Comparison of ENCODE assay signal across 17 cellular contexts in the genomic region with DNA sequence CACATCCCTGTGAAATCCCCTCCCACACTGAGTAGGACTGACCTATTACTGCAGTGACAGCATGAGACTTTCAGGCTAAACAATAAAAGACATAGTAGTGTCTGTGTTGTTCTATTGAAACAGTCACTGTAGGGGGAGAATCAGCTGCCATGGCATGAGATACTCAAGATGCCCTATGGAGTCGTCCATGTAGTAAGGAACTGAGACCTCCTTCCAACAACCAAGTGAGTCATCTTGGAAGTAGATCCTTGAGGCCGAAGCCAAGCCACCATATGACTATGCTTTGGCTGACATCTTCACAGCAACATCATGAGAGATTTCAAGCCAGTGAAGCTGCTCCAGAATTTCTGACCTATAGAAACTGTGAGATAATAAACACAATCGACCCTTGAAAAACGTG. TPM values are rescaled to one million over a fixed set of nuclear protein-coding genes. Genes with fewer than 3 reads are reported as not detected.
DNase-seq lines count a peak whose midpoint lies in the region; ATAC-seq and TF ChIP-seq lines count a peak whose summit lies in the region.
"Had no signal": no experiment of that assay in that cellular context is flagged by ENCODE, and none has a peak within 500 bp of the region (broad histone marks: within the 10 kb centered on the region; RNA-seq: fewer than 3 reads in every experiment).

No MANE protein-coding gene starts in this region.

- H3K4me1 Mint-ChIP-seq in GM23338 = peaks cover 26% of the 10 kb centered on the region
- H3K4me1 Mint-ChIP-seq in activated CD4-positive, alpha-beta memory T cell treated with anti-CD3 and anti-CD28 coated beads for 36 hours (ENCODE audit: low read depth) = peaks cover 5% of the 10 kb centered on the region
- H3K4me1 Mint-ChIP-seq: CD4-positive, CD25-positive, alpha-beta regulatory T cell had no signal

- no peak overlapping the region for H3K4me3 Mint-ChIP-seq in GM23338
- H3K4me3 Mint-ChIP-seq in activated CD4-positive, alpha-beta memory T cell treated with anti-CD3 and anti-CD28 coated beads for 36 hours = no peak overlapping the region
- H3K4me3 Mint-ChIP-seq: CD4-positive, CD25-positive, alpha-beta regulatory T cell had no signal

- H3K4me3 ChIP-seq in fibroblast of pulmonary artery (replicated peaks; ENCODE audit: low read depth, low read length) (no peak overlapping the region), GM23338 (no peak overlapping the region)
- H3K4me3 ChIP-seq: PC-9 had no signal

- ATAC-seq in GM23338 (no peak), GM19328 (IDR thresholded peaks at IDR 0.05; ENCODE audit: unreplicated experiment) (no peak)
- ATAC-seq: Right ventricle myocardium inferior had no signal

- no peak overlapping the region for H3K27ac Mint-ChIP-seq in GM23338
- H3K27ac Mint-ChIP-seq in activated CD4-positive, alpha-beta memory T cell treated with anti-CD3 and anti-CD28 coated beads for 36 hours = no peak overlapping the region
- H3K27ac Mint-ChIP-seq: CD4-positive, CD25-positive, alpha-beta regulatory T cell had no signal

- no peaks in the 10 kb centered on the region for H4K20me1 ChIP-seq in GM23338 (replicated peaks; ENCODE audit: insufficient read depth)

- peaks cover 1% of the 10 kb centered on the region for H3K27me3 Mint-ChIP-seq in GM23338 (ENCODE audit: insufficient read depth, low read depth, poor library complexity)
- H3K27me3 Mint-ChIP-seq in activated CD4-positive, alpha-beta memory T cell treated with anti-CD3 and anti-CD28 coated beads for 36 hours = peaks cover 16% of the 10 kb centered on the region

- TF ChIP-seq CTCF in fibroblast of pulmonary artery (IDR thresholded peaks at IDR 0.05; ENCODE audit: low read length, missing control alignments) (no peak), GM23338 (conservative IDR thresholded peaks at IDR 0.05; ENCODE audit: low read depth in 2 of 2) (no peak)

- H2AFZ ChIP-seq in GM23338 = no peak overlapping the region
- H2AFZ ChIP-seq: PC-9 had no signal

- no peaks in the 10 kb centered on the region for H3K27me3 ChIP-seq in GM23338 (ENCODE audit: insufficient read depth)

- H3F3A ChIP-seq in GM23338 (replicated peaks; ENCODE audit: low read depth) = no peaks in the 10 kb centered on the region

- H3K27ac ChIP-seq in GM23338 (ENCODE audit: low read depth) = no peak overlapping the region
- H3K27ac ChIP-seq: PC-9 had no signal

- H3K4me2 ChIP-seq in GM23338 = no peak overlapping the region
- H3K4me2 ChIP-seq: PC-9 had no signal

- POLR2A ChIA-PET in activated CD4-positive, alpha-beta memory T cell treated with anti-CD3 and anti-CD28 coated beads for 36 hours (lab: Charles Lee) = interaction anchor here (0.5 kb wide), 1 partner anchor 491 kb away, joined by 4 read pairs; no protein-coding TSS in a partner anchor

- DNase-seq in AG08395 (ENCODE audit: low spot score) (peak; percentile 29), HT1080 (ENCODE audit: low read depth) (peak; percentile 26), amniotic epithelial cell (ENCODE audit: low read depth) (peak; percentile 12), fibroblast of pulmonary artery (ENCODE audit: low read depth) (peak; percentile 62), GM23338 (ENCODE audit: low spot score) (no peak), HPDE6-E6E7 (ENCODE audit: extremely low spot score) (no peak)
- no peak for DNase-seq in activated CD4-positive, alpha-beta memory T cell treated with anti-CD3 and anti-CD28 coated beads for 36 hours
- DNase-seq: 8988T; CD4-positive, CD25-positive, alpha-beta regulatory T cell; DMS79 treated with DMSO at 0.1 percent for 48 hours; HCEC 1CT; NCI-H2107; NCI-H345; NCI-H526 treated with DMSO at 0.1 percent for 48 hours; PC-9 had no signal

- peaks cover 9% of the 10 kb centered on the region; the same call in 2 of the 3 replicates for H3K9me3 Mint-ChIP-seq in GM23338
- H3K9me3 Mint-ChIP-seq in activated CD4-positive, alpha-beta memory T cell treated with anti-CD3 and anti-CD28 coated beads for 36 hours = peaks cover 9% of the 10 kb centered on the region

- H3K36me3 Mint-ChIP-seq in GM23338 (ENCODE audit: low read depth) = no peaks in the 10 kb centered on the region
- H3K36me3 Mint-ChIP-seq in activated CD4-positive, alpha-beta memory T cell treated with anti-CD3 and anti-CD28 coated beads for 36 hours = peaks cover 2% of the 10 kb centered on the region
- H3K36me3 Mint-ChIP-seq: CD4-positive, CD25-positive, alpha-beta regulatory T cell had no signal

- H3K4me1 ChIP-seq in GM23338 (ENCODE audit: insufficient read depth) = peaks cover 22% of the 10 kb centered on the region

- H3K9me2 ChIP-seq in GM23338 (ENCODE audit: insufficient read depth) = no peaks in the 10 kb centered on the region

- no peaks in the 10 kb centered on the region for H3K79me2 ChIP-seq in GM23338 (replicated peaks; ENCODE audit: insufficient read depth)

- CTCF ChIA-PET in activated CD4-positive, alpha-beta memory T cell treated with anti-CD3 and anti-CD28 coated beads for 36 hours (lab: Charles Lee) = no interaction called here

- H3K36me3 ChIP-seq in GM23338 (ENCODE audit: insufficient read depth) = no peaks in the 10 kb centered on the region

- intact Hi-C loops in activated CD4-positive, alpha-beta memory T cell treated with anti-CD3 and anti-CD28 coated beads for 36 hours (cut with micrococcal nuclease) = no loop called here

TF ChIP-seq in GM23338, 12 proteins besides CTCF, POLR2A, EP300 and RAD21:
- TF ChIP-seq, protein P1, sequence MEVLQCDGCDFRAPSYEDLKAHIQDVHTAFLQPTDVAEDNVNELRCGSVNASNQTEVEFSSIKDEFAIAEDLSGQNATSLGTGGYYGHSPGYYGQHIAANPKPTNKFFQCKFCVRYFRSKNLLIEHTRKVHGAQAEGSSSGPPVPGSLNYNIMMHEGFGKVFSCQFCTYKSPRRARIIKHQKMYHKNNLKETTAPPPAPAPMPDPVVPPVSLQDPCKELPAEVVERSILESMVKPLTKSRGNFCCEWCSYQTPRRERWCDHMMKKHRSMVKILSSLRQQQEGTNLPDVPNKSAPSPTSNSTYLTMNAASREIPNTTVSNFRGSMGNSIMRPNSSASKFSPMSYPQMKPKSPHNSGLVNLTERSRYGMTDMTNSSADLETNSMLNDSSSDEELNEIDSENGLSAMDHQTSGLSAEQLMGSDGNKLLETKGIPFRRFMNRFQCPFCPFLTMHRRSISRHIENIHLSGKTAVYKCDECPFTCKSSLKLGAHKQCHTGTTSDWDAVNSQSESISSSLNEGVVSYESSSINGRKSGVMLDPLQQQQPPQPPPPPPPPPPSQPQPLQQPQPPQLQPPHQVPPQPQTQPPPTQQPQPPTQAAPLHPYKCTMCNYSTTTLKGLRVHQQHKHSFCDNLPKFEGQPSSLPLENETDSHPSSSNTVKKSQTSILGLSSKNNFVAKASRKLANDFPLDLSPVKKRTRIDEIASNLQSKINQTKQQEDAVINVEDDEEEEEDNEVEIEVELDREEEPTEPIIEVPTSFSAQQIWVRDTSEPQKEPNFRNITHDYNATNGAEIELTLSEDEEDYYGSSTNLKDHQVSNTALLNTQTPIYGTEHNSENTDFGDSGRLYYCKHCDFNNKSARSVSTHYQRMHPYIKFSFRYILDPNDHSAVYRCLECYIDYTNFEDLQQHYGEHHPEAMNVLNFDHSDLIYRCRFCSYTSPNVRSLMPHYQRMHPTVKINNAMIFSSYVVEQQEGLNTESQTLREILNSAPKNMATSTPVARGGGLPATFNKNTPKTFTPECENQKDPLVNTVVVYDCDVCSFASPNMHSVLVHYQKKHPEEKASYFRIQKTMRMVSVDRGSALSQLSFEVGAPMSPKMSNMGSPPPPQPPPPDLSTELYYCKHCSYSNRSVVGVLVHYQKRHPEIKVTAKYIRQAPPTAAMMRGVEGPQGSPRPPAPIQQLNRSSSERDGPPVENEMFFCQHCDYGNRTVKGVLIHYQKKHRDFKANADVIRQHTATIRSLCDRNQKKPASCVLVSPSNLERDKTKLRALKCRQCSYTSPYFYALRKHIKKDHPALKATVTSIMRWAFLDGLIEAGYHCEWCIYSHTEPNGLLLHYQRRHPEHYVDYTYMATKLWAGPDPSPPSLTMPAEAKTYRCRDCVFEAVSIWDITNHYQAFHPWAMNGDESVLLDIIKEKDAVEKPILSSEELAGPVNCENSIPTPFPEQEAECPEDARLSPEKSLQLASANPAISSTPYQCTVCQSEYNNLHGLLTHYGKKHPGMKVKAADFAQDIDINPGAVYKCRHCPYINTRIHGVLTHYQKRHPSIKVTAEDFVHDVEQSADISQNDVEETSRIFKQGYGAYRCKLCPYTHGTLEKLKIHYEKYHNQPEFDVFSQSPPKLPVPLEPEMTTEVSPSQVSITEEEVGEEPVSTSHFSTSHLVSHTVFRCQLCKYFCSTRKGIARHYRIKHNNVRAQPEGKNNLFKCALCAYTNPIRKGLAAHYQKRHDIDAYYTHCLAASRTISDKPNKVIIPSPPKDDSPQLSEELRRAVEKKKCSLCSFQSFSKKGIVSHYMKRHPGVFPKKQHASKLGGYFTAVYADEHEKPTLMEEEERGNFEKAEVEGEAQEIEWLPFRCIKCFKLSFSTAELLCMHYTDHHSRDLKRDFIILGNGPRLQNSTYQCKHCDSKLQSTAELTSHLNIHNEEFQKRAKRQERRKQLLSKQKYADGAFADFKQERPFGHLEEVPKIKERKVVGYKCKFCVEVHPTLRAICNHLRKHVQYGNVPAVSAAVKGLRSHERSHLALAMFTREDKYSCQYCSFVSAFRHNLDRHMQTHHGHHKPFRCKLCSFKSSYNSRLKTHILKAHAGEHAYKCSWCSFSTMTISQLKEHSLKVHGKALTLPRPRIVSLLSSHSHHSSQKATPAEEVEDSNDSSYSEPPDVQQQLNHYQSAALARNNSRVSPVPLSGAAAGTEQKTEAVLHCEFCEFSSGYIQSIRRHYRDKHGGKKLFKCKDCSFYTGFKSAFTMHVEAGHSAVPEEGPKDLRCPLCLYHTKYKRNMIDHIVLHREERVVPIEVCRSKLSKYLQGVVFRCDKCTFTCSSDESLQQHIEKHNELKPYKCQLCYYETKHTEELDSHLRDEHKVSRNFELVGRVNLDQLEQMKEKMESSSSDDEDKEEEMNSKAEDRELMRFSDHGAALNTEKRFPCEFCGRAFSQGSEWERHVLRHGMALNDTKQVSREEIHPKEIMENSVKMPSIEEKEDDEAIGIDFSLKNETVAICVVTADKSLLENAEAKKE (CRISPR knock-in tag; IDR thresholded peaks at IDR 0.05) = no peak
- TF ChIP-seq JUNB (IDR thresholded peaks at IDR 0.05; ENCODE audit: unreplicated experiment) = no peak
- no peak for TF ChIP-seq ZNF331 (CRISPR knock-in tag; IDR thresholded peaks at IDR 0.05; ENCODE audit: low read depth)

RNA-seq across cellular contexts. Expression of a gene that starts 12.1 kb away (rescaled TPM):
- total RNA-seq in HT1080 (2014; rRNA removed; shearing (Covaris generic)) = 21.2 and 22.4 TPM in 2 replicates
- polyA plus RNA-seq in HT1080 (2015; cell fraction: cytosol; rRNA removed) = 7.8 and 9.7 TPM in 2 replicates
- polyA plus RNA-seq in HT1080 (2015; cell fraction: nucleus; rRNA removed) = 20.2 and 22.9 TPM in 2 replicates
- total RNA-seq in GM23338 (2014; rRNA removed; shearing (Covaris generic)) = 61.7 and 73.8 TPM in 2 replicates
- polyA plus RNA-seq in GM23338 (2016; fragmentation: Nextera tagmentation; extraction: Ambion mirVana) = 26.8 and 29.1 TPM in 2 replicates
- 1 to 10 TPM; 2.5 to 2.6 TPM for total RNA-seq in activated CD4-positive, alpha-beta memory T cell treated with anti-CD3 and anti-CD28 coated beads for 36 hours

Comparison
In these comparisons a context has a peak if more than half of its experiments do, and no peak if none do; other contexts are left out.
1. DNase-seq: peak in AG08395 (single experiment), HT1080 (single experiment), amniotic epithelial cell (single experiment) and fibroblast of pulmonary artery (single experiment); none in GM23338 (single experiment), HPDE6-E6E7 (single experiment) and activated CD4-positive, alpha-beta memory T cell treated with anti-CD3 and anti-CD28 coated beads for 36 hours (single experiment).